Comparison of ENCODE assay signal across 8 cellular contexts in genomic region chr3:32685604-32686185, GRCh38. TPM values are rescaled to one million over a fixed set of nuclear protein-coding genes. Genes with fewer than 3 reads are reported as not detected.
DNase-seq lines count a peak whose midpoint lies in the region; ATAC-seq and TF ChIP-seq lines count a peak whose summit lies in the region.

No MANE protein-coding gene starts in this region.

- H3K9me3 ChIP-seq in SJCRH30 (replicated peaks): no peaks in the 10 kb centered on the region
- H3K9me3 ChIP-seq in esophagus muscularis mucosa: no peaks in the 10 kb centered on the region
- no peaks in the 10 kb centered on the region for H3K9me3 ChIP-seq in ovary

- intact Hi-C loops in Calu3 (cut with micrococcal nuclease; ENCODE audit: unreplicated experiment): no loop called here
- intact Hi-C loops in esophagus muscularis mucosa (cut with DNase I): loop anchor here (10.0 kb wide), 1 partner anchor 291 kb away; the partner anchor contains the start of gene CMTM7
- intact Hi-C loops in ovary (cut with DNase I): no loop called here

- no peak for DNase-seq in Calu3
- no peak for DNase-seq in H7
- DNase-seq in SJCRH30: no peak
- no peak for DNase-seq in esophagus muscularis mucosa (ENCODE audit: extremely low spot score)
- DNase-seq in ovary: no peak
- no peak for DNase-seq in DMS 273 (lab: John Stamatoyannopoulos, UW; ENCODE audit: unreplicated experiment)

- H3K9me3 Mint-ChIP-seq in Calu3 (ENCODE audit: low read depth, unreplicated experiment): no peaks in the 10 kb centered on the region

- H3K27ac Mint-ChIP-seq in Calu3 (ENCODE audit: unreplicated experiment): peak overlapping the region; percentile 61

- H3K36me3 Mint-ChIP-seq in Calu3 (ENCODE audit: insufficient read depth, unreplicated experiment): peaks cover 23% of the 10 kb centered on the region

- TF ChIP-seq EP300 in esophagus muscularis mucosa (IDR thresholded peaks at IDR 0.05): no peak
- TF ChIP-seq EP300 in ovary (IDR thresholded peaks at IDR 0.05): no peak

- TSS peak; percentile 67 for BruUV-seq in Calu3 (replicated peaks; lab: Mats Ljungman, UMichigan)

- 14% methylated on average over 18 of the region's 20 CpGs for WGBS in esophagus muscularis mucosa
- WGBS in ovary, 3 donors: 8 to 12% (median 8%) methylated on average over 20 of the region's 20 CpGs

- TF ChIP-seq POLR2A in esophagus muscularis mucosa (IDR thresholded peaks at IDR 0.05; ENCODE audit: low read depth) (no peak), ovary (IDR thresholded peaks at IDR 0.05) (no peak)

- peaks cover 18% of the 10 kb centered on the region for H3K4me1 Mint-ChIP-seq in Calu3 (ENCODE audit: low read depth, unreplicated experiment)

- H3K27me3 ChIP-seq in H7 (ENCODE audit: control insufficient read depth, insufficient read depth, low read length) (no peaks in the 10 kb centered on the region), SJCRH30 (no peaks in the 10 kb centered on the region), esophagus muscularis mucosa (no peaks in the 10 kb centered on the region), ovary (no peaks in the 10 kb centered on the region)

- H3K4me3 Mint-ChIP-seq in Calu3 (ENCODE audit: low read depth, unreplicated experiment): peak overlapping the region; percentile 95

- peak overlapping the region; percentile 87 for H3K4me3 ChIP-seq in H7 (ENCODE audit: insufficient read depth, low read depth, low read length)
- H3K4me3 ChIP-seq in SJCRH30: peak overlapping the region; percentile 71
- H3K4me3 ChIP-seq in esophagus muscularis mucosa: peak overlapping the region; percentile 76 to 91 (median 80)
- peak overlapping the region; percentile 93 for H3K4me3 ChIP-seq in ovary

- no peaks in the 10 kb centered on the region for H3K36me3 ChIP-seq in H7 (replicated peaks; ENCODE audit: control insufficient read depth, insufficient read depth, low read length)
- peaks cover 4% of the 10 kb centered on the region; the same call in 1 of the 2 replicates for H3K36me3 ChIP-seq in SJCRH30
- H3K36me3 ChIP-seq in esophagus muscularis mucosa: peaks cover 0 to 6% (median 3%) of the 10 kb centered on the region in 4 donors
- H3K36me3 ChIP-seq in ovary: no peaks in the 10 kb centered on the region

- ATAC-seq in HG03108 (IDR thresholded peaks at IDR 0.05; ENCODE audit: unreplicated experiment) (no peak), HG03469 (IDR thresholded peaks at IDR 0.05; ENCODE audit: unreplicated experiment) (no peak)

- H3K4me1 ChIP-seq in SJCRH30: no peaks in the 10 kb centered on the region
- peaks cover 17 to 30% (median 27%) of the 10 kb centered on the region in 4 donors for H3K4me1 ChIP-seq in esophagus muscularis mucosa
- peaks cover 7% of the 10 kb centered on the region for H3K4me1 ChIP-seq in ovary (ENCODE audit: insufficient read depth)

- H3K27me3 Mint-ChIP-seq in Calu3 (ENCODE audit: unreplicated experiment): no peaks in the 10 kb centered on the region

- no peak for TF ChIP-seq CTCF in Calu3 (IDR thresholded peaks at IDR 0.05; ENCODE audit: unreplicated experiment)
- no peak for TF ChIP-seq CTCF in esophagus muscularis mucosa (IDR thresholded peaks at IDR 0.05)
- TF ChIP-seq CTCF in ovary (IDR thresholded peaks at IDR 0.05): no peak

- CTCF ChIA-PET in Calu3 (lab: Charles Lee): no interaction called here

- peak overlapping the region; percentile 22; the same call in 1 of the 2 replicates for H3K27ac ChIP-seq in SJCRH30
- H3K27ac ChIP-seq in esophagus muscularis mucosa (replicated peaks in 1 of 4): peak overlapping the region; percentile 83 to 92 (median 85)
- peak overlapping the region; percentile 41 to 52 for H3K27ac ChIP-seq in ovary

RNA-seq across cellular contexts. Expression of gene CNOT10, which starts 0.7 kb away (rescaled TPM):
- total RNA-seq in Calu3 (2022): 41.4 and 45.1 TPM in 2 replicates
- 29.0 and 35.7 TPM in 2 replicates for total RNA-seq in H7 (2014; rRNA removed; shearing (Covaris generic))
- total RNA-seq in SJCRH30 (2014; rRNA removed; shearing (Covaris generic)): 23.2 and 23.9 TPM in 2 replicates
- 10 to 100 TPM; 10.8 to 16.8 (median 15.4) TPM for total RNA-seq in esophagus muscularis mucosa
- total RNA-seq in ovary: 10 to 100 TPM; 16.1 to 38.9 (median 29.6) TPM
- polyA plus RNA-seq in ovary: 10 to 100 TPM; 12.3 to 24.1 TPM

Comparison
In these comparisons a context has a peak if more than half of its experiments do, and no peak if none do; other contexts are left out.
1. H3K27ac ChIP-seq: peak in every context shown above with its lines; median percentile 85 in esophagus muscularis mucosa; 46 in ovary; 22 in SJCRH30.